In genomic region chr13:109933476-109933875, GRCh38 we compare ENCODE assay signal across 20 cellular contexts.
A peak's percentile ranks its signal among the peaks of the same experiment; 100 is the strongest.
DNase-seq lines count a peak whose midpoint lies in the region; ATAC-seq and TF ChIP-seq lines count a peak whose summit lies in the region.
"Had no signal": no experiment of that assay in that cellular context is flagged by ENCODE, and none has a peak within 500 bp of the region (broad histone marks: within the 10 kb centered on the region; RNA-seq: fewer than 3 reads in every experiment).

No MANE protein-coding gene starts in this region.

- no peaks in the 10 kb centered on the region for H3K27me3 Mint-ChIP-seq in WTC11 (ENCODE audit: low read depth)
- H3K27me3 Mint-ChIP-seq in neural progenitor cell (ENCODE audit: insufficient read depth, low read depth), result peaks cover 2% of the 10 kb centered on the region

- H3K9ac ChIP-seq in neural progenitor cell, result no peak overlapping the region

- H3K27ac Mint-ChIP-seq in WTC11 (no peak overlapping the region), neural progenitor cell (peak overlapping the region; percentile 11)
- H3K27ac Mint-ChIP-seq: CD14-positive monocyte, HFFc6 had no signal

- no peak overlapping the region for H3K4me2 ChIP-seq in neural progenitor cell

- CTCF ChIA-PET in WTC11 (lab: Charles Lee), result interaction anchor here (1.4 kb wide), 1 partner anchor 128 kb away, joined by 4 read pairs; no protein-coding TSS in a partner anchor

- no peaks in the 10 kb centered on the region for H4K20me1 ChIP-seq in neural progenitor cell (ENCODE audit: low read depth)

- H3F3A ChIP-seq in neural progenitor cell (ENCODE audit: low read depth), result no peaks in the 10 kb centered on the region

- H3K9me3 Mint-ChIP-seq in WTC11 (peaks cover 11% of the 10 kb centered on the region), neural progenitor cell (no peaks in the 10 kb centered on the region)
- H3K9me3 Mint-ChIP-seq: CD14-positive monocyte, HFFc6 had no signal

- H3K27ac ChIP-seq in neural progenitor cell (no peak overlapping the region), gastrocnemius medialis (no peak overlapping the region)
- H3K27ac ChIP-seq: 22Rv1, RWPE1 had no signal

- ATAC-seq in WTC11 (peak; percentile 56), gastrocnemius medialis (no peak)

- H3K4me3 ChIP-seq in neural progenitor cell (no peak overlapping the region), gastrocnemius medialis (no peak overlapping the region)

- H3K36me3 Mint-ChIP-seq in WTC11, result no peaks in the 10 kb centered on the region
- no peaks in the 10 kb centered on the region for H3K36me3 Mint-ChIP-seq in neural progenitor cell
- H3K36me3 Mint-ChIP-seq: CD14-positive monocyte had no signal

- POLR2A ChIA-PET in WTC11 (lab: Charles Lee), result no interaction called here

- no peak overlapping the region for H3K4me3 Mint-ChIP-seq in WTC11
- H3K4me3 Mint-ChIP-seq in neural progenitor cell, result no peak overlapping the region
- H3K4me3 Mint-ChIP-seq: CD14-positive monocyte, HFFc6 had no signal

- intact Hi-C loops in gastrocnemius medialis (cut with DNase I; ENCODE audit: low total_unique reads), result no loop called here

- peaks cover 7% of the 10 kb centered on the region for H3K4me1 ChIP-seq in neural progenitor cell
- peaks cover 6% of the 10 kb centered on the region in 2 donors for H3K4me1 ChIP-seq in gastrocnemius medialis

- in situ Hi-C loops in gastrocnemius medialis (cut with MboI; ENCODE audit: low sequenced_read_pairs in 4 of 4), result loop anchor here in 1 of 4 donors (10.0 kb wide), 1 partner anchor 181 kb away; no protein-coding TSS in a partner anchor

- DNase-seq in DMS53 (lab: John Stamatoyannopoulos, UW) (peak; percentile 0), DMS53 treated with DMSO at 0.1 percent for 48 hours (lab: John Stamatoyannopoulos, UW; ENCODE audit: unreplicated experiment) (no peak), LHCN-M2 (ENCODE audit: low read depth) (peak; percentile 43), WTC11 (ENCODE audit: low spot score) (no peak), neural progenitor cell (ENCODE audit: low spot score) (peak; percentile 6), amygdala (lab: John Stamatoyannopoulos, UW) (no peak), gastrocnemius medialis (no peak)
- no peak for DNase-seq in stimulated activated CD4-positive, alpha-beta T cell treated with anti-CD3 and anti-CD28 coated beads, Interleukin-2, amount 100 ng/mL, for 48 hours
- DNase-seq: COR-L47; DMS153; HFFc6; Karpas-422; NCI-H1417; NCI-H2081; NCI-H226; NCI-H526 treated with DMSO at 0.1 percent for 48 hours; NK-92 treated with Interleukin-12 subunit alpha and Interleukin-12 subunit beta, amount 100 ng/mL, for 24 hours had no signal

- peak overlapping the region; percentile 3 for H2AFZ ChIP-seq in neural progenitor cell (replicated peaks)

- H3K79me2 ChIP-seq in neural progenitor cell (ENCODE audit: low read depth), result no peaks in the 10 kb centered on the region

- H3K4me1 Mint-ChIP-seq in WTC11, result peaks cover 6% of the 10 kb centered on the region; the same call in 1 of the 2 replicates
- peaks cover 11% of the 10 kb centered on the region for H3K4me1 Mint-ChIP-seq in neural progenitor cell
- H3K4me1 Mint-ChIP-seq: CD14-positive monocyte had no signal

- TF ChIP-seq CTCF in WTC11 (IDR thresholded peaks at IDR 0.05) (no peak), neural progenitor cell (IDR thresholded peaks at IDR 0.05) (no peak), gastrocnemius medialis (IDR thresholded peaks at IDR 0.05 in 4 of 5, conservative IDR thresholded peaks at IDR 0.05 in 1 of 5) (no peak)

- H3K9me3 ChIP-seq in neural progenitor cell (ENCODE audit: low read depth) (no peaks in the 10 kb centered on the region), gastrocnemius medialis (no peaks in the 10 kb centered on the region)

- no peak for TF ChIP-seq POLR2A in gastrocnemius medialis (IDR thresholded peaks at IDR 0.05)

- no peaks in the 10 kb centered on the region for H3K36me3 ChIP-seq in neural progenitor cell
- H3K36me3 ChIP-seq in gastrocnemius medialis, result no peaks in the 10 kb centered on the region

- H3K27me3 ChIP-seq in neural progenitor cell (no peaks in the 10 kb centered on the region), gastrocnemius medialis (no peaks in the 10 kb centered on the region)

TF ChIP-seq in WTC11, 78 proteins besides CTCF, POLR2A, EP300 and RAD21 (continues in another document):
- TF ChIP-seq ZNF396 (CRISPR knock-in tag; IDR thresholded peaks at IDR 0.05; ENCODE audit: borderline replicate concordance) (no peak), FOXP1 (CRISPR knock-in tag; IDR thresholded peaks at IDR 0.05; ENCODE audit: borderline replicate concordance) (no peak), ZNF281 (CRISPR knock-in tag; IDR thresholded peaks at IDR 0.05) (no peak), IRF1 (CRISPR knock-in tag; IDR thresholded peaks at IDR 0.05) (no peak), PRDM15 (CRISPR knock-in tag; IDR thresholded peaks at IDR 0.05) (no peak), JUN (CRISPR knock-in tag; IDR thresholded peaks at IDR 0.05) (no peak), CBFB (CRISPR knock-in tag; IDR thresholded peaks at IDR 0.05; ENCODE audit: low read depth) (no peak), E2F1 (CRISPR knock-in tag; IDR thresholded peaks at IDR 0.05) (no peak)

Comparison
In these comparisons a context has a peak if more than half of its experiments do, and no peak if none do; other contexts are left out.
1. DNase-seq: peak in DMS53 (single experiment), LHCN-M2 (single experiment) and neural progenitor cell (single experiment); none in DMS53 treated with DMSO at 0.1 percent for 48 hours (single experiment), WTC11 (single experiment), amygdala (0 of 56), stimulated activated CD4-positive, alpha-beta T cell treated with anti-CD3 and anti-CD28 coated beads, Interleukin-2, amount 100 ng/mL, for 48 hours (0 of 2) and gastrocnemius medialis (0 of 2).